Comparison of ENCODE assay signal across 8 cellular contexts in genomic region chr14:73696466-73697390, GRCh38. TPM values are rescaled to one million over a fixed set of nuclear protein-coding genes. Genes with fewer than 3 reads are reported as not detected.
DNase-seq lines count a peak whose midpoint lies in the region; ATAC-seq and TF ChIP-seq lines count a peak whose summit lies in the region.

No MANE protein-coding gene starts in this region.

- no peaks in the 10 kb centered on the region for H3K27me3 Mint-ChIP-seq in chondrocyte (ENCODE audit: low read depth)

- peaks cover 7% of the 10 kb centered on the region for H3K36me3 Mint-ChIP-seq in chondrocyte (ENCODE audit: low read depth)

- H3K27ac Mint-ChIP-seq in chondrocyte (ENCODE audit: unreplicated experiment), result peak overlapping the region; percentile 42

- ATAC-seq in GM19467 (IDR thresholded peaks at IDR 0.05; ENCODE audit: unreplicated experiment) (peak; percentile 84), HG03469 (IDR thresholded peaks at IDR 0.05; ENCODE audit: unreplicated experiment) (peak; percentile 63)

- H3K4me1 Mint-ChIP-seq in chondrocyte (ENCODE audit: low read depth), result peaks cover 11% of the 10 kb centered on the region

- H3K9me3 Mint-ChIP-seq in chondrocyte (ENCODE audit: low read depth), result no peaks in the 10 kb centered on the region

- DNase-seq in EH (ENCODE audit: low read depth) (peak; percentile 84), chondrocyte (ENCODE audit: low spot score) (no peak), AML-193 (lab: John Stamatoyannopoulos, UW) (no peak), amniotic stem cell (lab: John Stamatoyannopoulos, UW) (no peak), islet precursor cell (no peak), HPDE6-E6E7 (ENCODE audit: extremely low spot score) (no peak)

- H3K4me3 Mint-ChIP-seq in chondrocyte (ENCODE audit: unreplicated experiment), result no peak overlapping the region

- no peak for TF ChIP-seq CTCF in chondrocyte (IDR thresholded peaks at IDR 0.05)

RNA-seq across cellular contexts. Expression of gene PNMA1, which starts 17.5 kb away (rescaled TPM):
- total RNA-seq in chondrocyte, result 72.0 to 85.2 TPM (median 72.1 TPM) in 3 replicates

RNA-seq across cellular contexts. Expression of gene DNAL1, which starts 51.9 kb away (rescaled TPM):
- total RNA-seq in chondrocyte, result 13.3 to 23.0 TPM (median 15.2 TPM) in 3 replicates
